Comparison of ENCODE assay signal across 21 cellular contexts in the genomic region with DNA sequence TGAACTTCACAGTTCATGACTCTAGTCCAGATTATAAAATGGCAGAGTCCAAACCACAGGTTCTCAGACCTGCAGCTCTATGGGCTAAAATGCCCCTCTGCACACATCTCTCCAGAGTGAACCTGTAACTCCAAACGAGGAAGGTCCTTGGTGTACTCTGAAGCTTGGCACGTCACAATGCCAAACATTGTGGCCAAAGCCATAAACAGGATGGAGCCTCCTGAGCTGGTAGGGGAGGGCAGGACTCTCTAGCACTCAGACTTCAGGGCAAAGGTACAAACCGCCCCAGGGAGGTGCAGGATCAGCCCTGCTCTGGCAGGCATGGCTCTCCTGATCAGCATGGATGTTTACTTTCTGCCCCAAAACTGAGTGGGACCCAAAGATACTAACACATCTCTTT. TPM values are rescaled to one million over a fixed set of nuclear protein-coding genes. Genes with fewer than 3 reads are reported as not detected.
DNase-seq lines count a peak whose midpoint lies in the region; ATAC-seq and TF ChIP-seq lines count a peak whose summit lies in the region.
"Had no signal": no experiment of that assay in that cellular context is flagged by ENCODE, and none has a peak within 500 bp of the region (broad histone marks: within the 10 kb centered on the region; RNA-seq: fewer than 3 reads in every experiment).

No MANE protein-coding gene starts in this region.

- peak overlapping the region; percentile 25 for H3K4me3 Mint-ChIP-seq in natural killer cell
- no peak overlapping the region for H3K4me3 Mint-ChIP-seq in natural killer cell treated with Interleukin-12 subunit alpha and Interleukin-12 subunit beta and Interleukin-15 and Interleukin-18, amount 100 ng/mL, for 72 hours

- intact Hi-C loops in natural killer cell (cut with micrococcal nuclease) (no loop called here), colonic mucosa (cut with DNase I) (no loop called here), mucosa of descending colon (cut with DNase I, micrococcal nuclease) (no loop called here), dorsolateral prefrontal cortex (cut with DNase I) (no loop called here)

- no peaks in the 10 kb centered on the region for H3K9me3 ChIP-seq in colonic mucosa
- H3K9me3 ChIP-seq in mucosa of descending colon = no peaks in the 10 kb centered on the region
- H3K9me3 ChIP-seq: A549 had no signal

- H3K27me3 Mint-ChIP-seq in natural killer cell (ENCODE audit: low read depth in 2 of 2) = peaks cover 35 to 38% of the 10 kb centered on the region in 2 donors
- peaks cover 38 to 55% of the 10 kb centered on the region in 2 donors for H3K27me3 Mint-ChIP-seq in natural killer cell treated with Interleukin-12 subunit alpha and Interleukin-12 subunit beta and Interleukin-15 and Interleukin-18, amount 100 ng/mL, for 72 hours

- H3K4me1 Mint-ChIP-seq in natural killer cell = peaks cover 0 to 11% of the 10 kb centered on the region in 2 donors
- peaks cover 0 to 5% of the 10 kb centered on the region in 2 donors for H3K4me1 Mint-ChIP-seq in natural killer cell treated with Interleukin-12 subunit alpha and Interleukin-12 subunit beta and Interleukin-15 and Interleukin-18, amount 100 ng/mL, for 72 hours (ENCODE audit: low read depth in 2 of 2)

- no peaks in the 10 kb centered on the region for H3K36me3 Mint-ChIP-seq in natural killer cell
- H3K36me3 Mint-ChIP-seq in natural killer cell treated with Interleukin-12 subunit alpha and Interleukin-12 subunit beta and Interleukin-15 and Interleukin-18, amount 100 ng/mL, for 72 hours = no peaks in the 10 kb centered on the region

- H3K36me3 ChIP-seq in colonic mucosa (no peaks in the 10 kb centered on the region), mucosa of descending colon (ENCODE audit: low read depth) (no peaks in the 10 kb centered on the region)

- H3K4me3 ChIP-seq in colonic mucosa (no peak overlapping the region), mucosa of descending colon (no peak overlapping the region), dorsolateral prefrontal cortex (no peak overlapping the region)
- H3K4me3 ChIP-seq: A549 had no signal

- H3K27ac ChIP-seq in colonic mucosa (no peak overlapping the region), dorsolateral prefrontal cortex (no peak overlapping the region)
- H3K27ac ChIP-seq: A549 had no signal

- H3K9ac ChIP-seq in colonic mucosa (ENCODE audit: low read depth in 2 of 2, low read length in 2 of 2) = no peak overlapping the region

- H3K27me3 ChIP-seq in colonic mucosa = no peaks in the 10 kb centered on the region
- peaks cover 0 to 17% (median 0%) of the 10 kb centered on the region in 45 donors for H3K27me3 ChIP-seq in dorsolateral prefrontal cortex

- DNase-seq in natural killer cell (no peak), colonic mucosa (peak; percentile 84), mucosa of descending colon (peak; percentile 75 to 84 (median 77)), dorsolateral prefrontal cortex (no peak), NCI-H345 (lab: John Stamatoyannopoulos, UW) (no peak)
- DNase-seq in natural killer cell treated with Interleukin-12 subunit alpha and Interleukin-12 subunit beta and Interleukin-15 and Interleukin-18, amount 100 ng/mL, for 72 hours (ENCODE audit: low spot score) = no peak
- no peak for DNase-seq in activated effector memory CD4-positive, alpha-beta T cell treated with Interleukin-2 at 50 U/mL for 16 hours
- DNase-seq in activated CD4-positive, alpha-beta T cell treated with anti-CD3 and anti-CD28 coated beads for 48 hours = no peak
- DNase-seq: CD4-positive, alpha-beta memory T cell; GOT3; IMR-90; Karpas-422; MM.1S; NCI-H1092 treated with DMSO at 0.1 percent for 48 hours; NCI-H146; NCI-H510A; NCI-H748 treated with DMSO at 0.1 percent for 48 hours; OCI-M1; SHP77 treated with DMSO at 0.1 percent for 48 hours had no signal

- ATAC-seq in natural killer cell (peak in 1 of 3 donors; percentile 33), mucosa of descending colon (peak; percentile 95)
- ATAC-seq in natural killer cell treated with Interleukin-12 subunit alpha and Interleukin-12 subunit beta and Interleukin-15 and Interleukin-18, amount 100 ng/mL, for 72 hours = no peak
- ATAC-seq: SK-N-SH treated with all-trans-retinoic acid at 6 μM for 48 hours had no signal

- TF ChIP-seq CTCF in natural killer cell (IDR thresholded peaks at IDR 0.05) (no peak), colonic mucosa (IDR thresholded peaks at IDR 0.05) (no peak), mucosa of descending colon (IDR thresholded peaks at IDR 0.05) (no peak), dorsolateral prefrontal cortex (IDR thresholded peaks at IDR 0.05 in 54 of 56, conservative IDR thresholded peaks at IDR 0.05 in 2 of 56; ENCODE audit: low read depth in 1 of 56, partially characterized antibody in 56 of 56) (no peak)

- no peaks in the 10 kb centered on the region for H3K9me3 Mint-ChIP-seq in natural killer cell
- no peaks in the 10 kb centered on the region for H3K9me3 Mint-ChIP-seq in natural killer cell treated with Interleukin-12 subunit alpha and Interleukin-12 subunit beta and Interleukin-15 and Interleukin-18, amount 100 ng/mL, for 72 hours

- H3K4me1 ChIP-seq in colonic mucosa (peaks cover 8% of the 10 kb centered on the region), mucosa of descending colon (ENCODE audit: low read depth) (peaks cover 17% of the 10 kb centered on the region)

- H3K27ac Mint-ChIP-seq in natural killer cell = no peak overlapping the region
- no peak overlapping the region for H3K27ac Mint-ChIP-seq in natural killer cell treated with Interleukin-12 subunit alpha and Interleukin-12 subunit beta and Interleukin-15 and Interleukin-18, amount 100 ng/mL, for 72 hours

RNA-seq across cellular contexts. Expression of a gene that starts 2.3 kb away (rescaled TPM):
- total RNA-seq in natural killer cell (not detected), colonic mucosa (1 to 10 TPM; 2.5 to 7.5 TPM), mucosa of descending colon (10 to 100 TPM in 2 of 3 donors, 1 to 10 TPM in 1; 8.7 to 18.7 (median 15.9) TPM), dorsolateral prefrontal cortex (10 to 100 TPM in 4 of 120 experiments, 1 to 10 TPM in 116; 2.1 to 11.6 (median 4.9) TPM)
- under 1 TPM in 1 of 2 donors, not detected in 1; 0.40 TPM for total RNA-seq in natural killer cell treated with Interleukin-12 subunit alpha and Interleukin-12 subunit beta and Interleukin-15 and Interleukin-18, amount 100 ng/mL, for 72 hours

Comparison
In these comparisons a context has a peak if more than half of its experiments do, and no peak if none do; other contexts are left out.
1. DNase-seq: peak in colonic mucosa (single experiment) and mucosa of descending colon (3 of 3); none in natural killer cell (single experiment), natural killer cell treated with Interleukin-12 subunit alpha and Interleukin-12 subunit beta and Interleukin-15 and Interleukin-18, amount 100 ng/mL, for 72 hours (single experiment), activated effector memory CD4-positive, alpha-beta T cell treated with Interleukin-2 at 50 U/mL for 16 hours (single experiment), activated CD4-positive, alpha-beta T cell treated with anti-CD3 and anti-CD28 coated beads for 48 hours (single experiment), dorsolateral prefrontal cortex (0 of 10) and NCI-H345 (single experiment).